ENCODE assay signal across 6 cellular contexts in genomic region chr3:136606216-136606615, GRCh38.
DNase-seq lines count a peak whose midpoint lies in the region; ATAC-seq and TF ChIP-seq lines count a peak whose summit lies in the region.
"Not testable (repeated sequence)": the region's sequence is repeated elsewhere in the genome, so short reads cannot be mapped to it uniquely, and the experiment has no call there.

No MANE protein-coding gene starts in this region.

- H3K4ac ChIP-seq in IMR-90 (ENCODE audit: low read depth, low read length); neuronal stem cell (ENCODE audit: low read length): not testable (repeated sequence)

- H3K18ac ChIP-seq in IMR-90 (ENCODE audit: low read depth, low read length); neuronal stem cell (ENCODE audit: low read length): not testable (repeated sequence)

- not testable (repeated sequence) for H3K4me3 ChIP-seq in IMR-90 (ENCODE audit: insufficient read depth, low read depth, low read length); neuronal stem cell (ENCODE audit: low read length in 2 of 2)

- TF ChIP-seq POLR2A in IMR-90 (IDR thresholded peaks at IDR 0.05; ENCODE audit: low read depth, low read length), result not testable (repeated sequence)

- H2BK12ac ChIP-seq in neuronal stem cell (ENCODE audit: low read length), result not testable (repeated sequence)

- not testable (repeated sequence) for H3K4me2 ChIP-seq in IMR-90 (ENCODE audit: low read depth, low read length); neuronal stem cell (ENCODE audit: insufficient read depth, low read length, poor library complexity, severe bottlenecking)

- H3K9ac ChIP-seq in IMR-90 (ENCODE audit: low read depth, low read length), result not testable (repeated sequence)
- peak overlapping the region; percentile 12 for H3K9ac ChIP-seq in neuronal stem cell (ENCODE audit: low read depth, low read length, poor library complexity)

- H3K4me1 Mint-ChIP-seq in T-helper 17 cell, result not testable (repeated sequence)
- H3K4me1 Mint-ChIP-seq in activated naive CD4-positive, alpha-beta T cell treated with anti-CD3 and anti-CD28 coated beads, Interleukin-2, amount 50 U/mL, for 24 hours, result peaks cover 10% of the 10 kb centered on the region

- not testable (repeated sequence) for H2BK120ac ChIP-seq in IMR-90 (ENCODE audit: low read depth, low read length); neuronal stem cell (ENCODE audit: low read depth, low read length)

- not testable (repeated sequence) for H3K23ac ChIP-seq in IMR-90 (ENCODE audit: low read depth, low read length); neuronal stem cell (ENCODE audit: low read depth, low read length, poor library complexity)

- not testable (repeated sequence) for TF ChIP-seq CTCF in IMR-90 (conservative IDR thresholded peaks at IDR 0.05; ENCODE audit: low read depth, low read length)

- CTCF ChIA-PET in IMR-90 (lab: Yijun Ruan, JAX), result interaction anchor here (0.6 kb wide), 1 partner anchor 142 kb away, joined by 3 read pairs; no protein-coding TSS in a partner anchor

- WGBS in IMR-90 (ENCODE audit: extremely low coverage in 2 of 2, insufficient read length in 1 of 2), 2 experiments, result 100% methylated on average over 1 of the region's 7 CpGs; no CpG with 5 or more reads in 1 of the 2 experiments
- WGBS in neuronal stem cell (ENCODE audit: extremely low coverage in 2 of 2, insufficient read length in 2 of 2, insufficient replicate concordance in 1 of 2), 2 donors, result no CpG with 5 or more reads among the region's 7 CpGs

- in situ Hi-C loops in IMR-90 (cut with MboI; ENCODE audit: low sequenced_read_pairs), result not testable (repeated sequence)

- not testable (repeated sequence) for H4K91ac ChIP-seq in IMR-90 (ENCODE audit: insufficient read depth, low read depth, low read length); neuronal stem cell (ENCODE audit: low read depth, low read length, poor library complexity)

- TF ChIP-seq RAD21 in IMR-90 (IDR thresholded peaks at IDR 0.05; ENCODE audit: low read length), result not testable (repeated sequence)

- H3K27ac Mint-ChIP-seq in T-helper 17 cell, result peak overlapping the region; percentile 84
- H3K27ac Mint-ChIP-seq in activated naive CD4-positive, alpha-beta T cell treated with anti-CD3 and anti-CD28 coated beads, Interleukin-2, amount 50 U/mL, for 24 hours, result peak overlapping the region; percentile 43

- H3K9me3 Mint-ChIP-seq in activated naive CD4-positive, alpha-beta T cell treated with anti-CD3 and anti-CD28 coated beads, Interleukin-2, amount 50 U/mL, for 24 hours, result not testable (repeated sequence)

- dilution Hi-C loops in IMR-90 (cut with HindIII; ENCODE audit: low sequenced_read_pairs, unreplicated experiment), result not testable (repeated sequence)

- not testable (repeated sequence) for DNase-seq in IMR-90; T-helper 17 cell; neuronal stem cell (ENCODE audit: low spot score)
- DNase-seq in activated CD4-positive, alpha-beta T cell treated with anti-CD3 and anti-CD28 coated beads for 48 hours, result peak; percentile 10
- peak; percentile 5 for DNase-seq in stimulated activated CD4-positive, alpha-beta T cell treated with anti-CD3 and anti-CD28 coated beads, Interleukin-1b, Interleukin-23, amount 100 ng/mL, for 48 hours

- H2AK5ac ChIP-seq in IMR-90 (ENCODE audit: low read depth, low read length), result peak overlapping the region; percentile 39; the same call in 1 of the 2 replicates
- H2AK5ac ChIP-seq in neuronal stem cell (ENCODE audit: low read depth, low read length), result not testable (repeated sequence)

- not testable (repeated sequence) for H3K27ac ChIP-seq in IMR-90 (ENCODE audit: insufficient read depth, low read length); neuronal stem cell (replicated peaks; ENCODE audit: low read length)

- H4K20me1 ChIP-seq in IMR-90 (ENCODE audit: insufficient read depth, low read length), result not testable (repeated sequence)

- H3K9me3 ChIP-seq in IMR-90 (ENCODE audit: control insufficient read depth, insufficient read depth, low read length); T-helper 17 cell (ENCODE audit: control insufficient read depth, low read length, poor library complexity, severe bottlenecking); neuronal stem cell (replicated peaks in 1 of 2; ENCODE audit: control insufficient read depth in 2 of 2, insufficient read depth in 1 of 2, low read depth in 1 of 2, low read length in 2 of 2): not testable (repeated sequence)

- not testable (repeated sequence) for H3K4me3 Mint-ChIP-seq in T-helper 17 cell; activated naive CD4-positive, alpha-beta T cell treated with anti-CD3 and anti-CD28 coated beads, Interleukin-2, amount 50 U/mL, for 24 hours

- not testable (repeated sequence) for H3K36me3 ChIP-seq in IMR-90 (ENCODE audit: control insufficient read depth, insufficient read depth, low read length)
- peaks cover 0 to 28% of the 10 kb centered on the region in 2 donors for H3K36me3 ChIP-seq in neuronal stem cell (replicated peaks in 1 of 2; ENCODE audit: control insufficient read depth in 2 of 2, insufficient read depth in 2 of 2, low read length in 2 of 2)

- H2BK15ac ChIP-seq in IMR-90 (ENCODE audit: low read depth, low read length); neuronal stem cell (ENCODE audit: low read length): not testable (repeated sequence)

- BruUV-seq in IMR-90 (replicated peaks; lab: Mats Ljungman, UMichigan), result not testable (repeated sequence)

- H3K9me1 ChIP-seq in IMR-90 (ENCODE audit: insufficient read depth, low read length), result not testable (repeated sequence)

- ATAC-seq in IMR-90 (ENCODE audit: low read depth); T-helper 17 cell: not testable (repeated sequence)

- H3K79me1 ChIP-seq in IMR-90 (ENCODE audit: low read depth in 1 of 2, low read length in 2 of 2), result peaks cover 24 to 42% of the 10 kb centered on the region in 2 experiments
- not testable (repeated sequence) for H3K79me1 ChIP-seq in neuronal stem cell (ENCODE audit: low read depth, low read length)

- not testable (repeated sequence) for H3K27me3 Mint-ChIP-seq in T-helper 17 cell; activated naive CD4-positive, alpha-beta T cell treated with anti-CD3 and anti-CD28 coated beads, Interleukin-2, amount 50 U/mL, for 24 hours

- intact Hi-C loops in IMR-90 (cut with micrococcal nuclease), result not testable (repeated sequence)

- H4K5ac ChIP-seq in IMR-90 (ENCODE audit: low read depth, low read length), result not testable (repeated sequence)

- H3K27me3 ChIP-seq in IMR-90 (ENCODE audit: control insufficient read depth, insufficient read depth, low read length); neuronal stem cell (ENCODE audit: control insufficient read depth in 3 of 3, insufficient read depth in 3 of 3, low read depth in 1 of 3, low read length in 3 of 3): not testable (repeated sequence)

- H2BK20ac ChIP-seq in IMR-90 (ENCODE audit: low read depth, low read length), result not testable (repeated sequence)

- H2AK9ac ChIP-seq in IMR-90 (replicated peaks; ENCODE audit: low read depth, low read length, poor library complexity), result not testable (repeated sequence)

- POLR2A ChIA-PET in IMR-90 (lab: Charles Lee; ENCODE audit: unreplicated experiment), result not testable (repeated sequence)

- H4K8ac ChIP-seq in IMR-90 (ENCODE audit: low read depth in 2 of 2, low read length in 2 of 2); neuronal stem cell (ENCODE audit: low read depth, low read length): not testable (repeated sequence)

- H3K14ac ChIP-seq in IMR-90 (replicated peaks; ENCODE audit: low read depth, low read length); neuronal stem cell (ENCODE audit: low read length): not testable (repeated sequence)

- not testable (repeated sequence) for H2BK5ac ChIP-seq in IMR-90 (ENCODE audit: low read depth, low read length, poor library complexity, severe bottlenecking); neuronal stem cell (ENCODE audit: low read length)

- H3K4me1 ChIP-seq in IMR-90 (ENCODE audit: control insufficient read depth, insufficient read depth, low read length); neuronal stem cell (ENCODE audit: control insufficient read depth in 2 of 2, insufficient read depth in 1 of 2, low read depth in 1 of 2, low read length in 2 of 2): not testable (repeated sequence)

- not testable (repeated sequence) for H3K36me3 Mint-ChIP-seq in T-helper 17 cell (ENCODE audit: low read depth)
- peaks cover 18% of the 10 kb centered on the region for H3K36me3 Mint-ChIP-seq in activated naive CD4-positive, alpha-beta T cell treated with anti-CD3 and anti-CD28 coated beads, Interleukin-2, amount 50 U/mL, for 24 hours

- not testable (repeated sequence) for H2AFZ ChIP-seq in IMR-90 (replicated peaks; ENCODE audit: low read length, poor library complexity); neuronal stem cell (ENCODE audit: low read length)

- not testable (repeated sequence) for H3K56ac ChIP-seq in IMR-90 (ENCODE audit: extremely low read depth, insufficient read depth, low read length)
